Comparison of ENCODE assay signal across 13 cellular contexts in the genomic region with DNA sequence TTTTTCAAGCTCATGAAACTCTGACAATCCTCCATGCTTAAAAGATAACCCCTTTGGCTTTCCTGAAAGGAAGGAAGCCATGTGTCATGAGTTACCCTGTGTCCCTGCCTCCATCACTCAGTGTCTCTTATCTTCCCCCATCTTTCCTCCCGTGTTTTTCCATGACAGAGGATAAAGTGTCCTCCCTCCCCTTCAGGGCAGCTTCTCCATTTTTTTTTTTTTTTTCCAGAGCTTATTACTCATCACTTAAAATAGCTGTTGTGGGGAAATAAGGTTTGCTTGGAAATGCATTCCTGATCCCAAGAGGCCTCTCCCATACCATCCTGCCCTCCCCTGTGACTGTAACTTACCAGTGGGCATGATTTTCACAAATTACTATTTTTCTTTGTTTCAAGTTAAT.
DNase-seq lines count a peak whose midpoint lies in the region; ATAC-seq and TF ChIP-seq lines count a peak whose summit lies in the region.
"Had no signal": no experiment of that assay in that cellular context is flagged by ENCODE, and none has a peak within 500 bp of the region (broad histone marks: within the 10 kb centered on the region; RNA-seq: fewer than 3 reads in every experiment).

No MANE protein-coding gene starts in this region.

- H3K27me3 Mint-ChIP-seq in HFFc6 (ENCODE audit: insufficient read depth) = no peaks in the 10 kb centered on the region
- H3K27me3 Mint-ChIP-seq: activated CD4-positive, alpha-beta T cell treated with anti-CD3 and anti-CD28 coated beads, Interleukin-2, amount 10 ng/mL, durations not matched to agents 7 days and 5 days had no signal

- peaks cover 9 to 14% of the 10 kb centered on the region in 2 experiments; a peak in 3 of 4 replicates for H3K4me1 ChIP-seq in SK-N-SH (ENCODE audit: control insufficient read depth in 1 of 2, insufficient read depth in 2 of 2, low read depth in 1 of 2, low read length in 1 of 2)
- H3K4me1 ChIP-seq in trophoblast cell (ENCODE audit: control insufficient read depth in 1 of 2, insufficient read depth in 2 of 2, low read length in 2 of 2) = peaks cover 8 to 12% of the 10 kb centered on the region in 2 experiments

- H3K4me3 ChIP-seq in SK-N-SH (ENCODE audit: low read depth in 2 of 2, low read length in 1 of 2) (no peak overlapping the region), trophoblast cell (ENCODE audit: low read depth, low read length) (no peak overlapping the region)

- H2BK12ac ChIP-seq in trophoblast cell (ENCODE audit: low read length) = no peak overlapping the region

- H2BK120ac ChIP-seq in trophoblast cell (ENCODE audit: insufficient read depth, low read length, poor library complexity) = no peak overlapping the region

- peaks cover 37% of the 10 kb centered on the region for H3K9me3 Mint-ChIP-seq in HFFc6
- H3K9me3 Mint-ChIP-seq: activated CD4-positive, alpha-beta T cell treated with anti-CD3 and anti-CD28 coated beads, Interleukin-2, amount 10 ng/mL, durations not matched to agents 7 days and 5 days had no signal

- no peak overlapping the region for H3K23ac ChIP-seq in trophoblast cell (ENCODE audit: low read length)

- DNase-seq in EL = peak; percentile 33
- no peak for DNase-seq in SK-N-SH
- peak; percentile 9 for DNase-seq in fibroblast of the conjunctiva (ENCODE audit: low read depth)
- peak in 1 of 2 donors; percentile 10 for DNase-seq in trophoblast cell
- DNase-seq in HFFc6 = no peak
- no peak for DNase-seq in COR-L47 (lab: John Stamatoyannopoulos, UW)
- no peak for DNase-seq in NCI-H748 (lab: John Stamatoyannopoulos, UW; ENCODE audit: unreplicated experiment)
- DNase-seq: activated CD4-positive, alpha-beta T cell treated with anti-CD3 and anti-CD28 coated beads, Interleukin-2, amount 10 ng/mL, durations not matched to agents 7 days and 5 days; activated naive CD4-positive, alpha-beta T cell treated with anti-CD3 and anti-CD28 coated beads for 36 hours; NCI-H345; stimulated activated naive CD8-positive, alpha-beta T cell treated with anti-CD3 and anti-CD28 coated beads, Interleukin-15, Interleukin-2, amounts not matched to agents 100 U/mL and 50 U/mL, for 24 hours had no signal

- peak overlapping the region; percentile 72 to 95 for H3K27ac ChIP-seq in SK-N-SH (ENCODE audit: low read depth in 2 of 2, low read length in 1 of 2)
- H3K27ac ChIP-seq in trophoblast cell (ENCODE audit: low read depth, low read length) = peak overlapping the region; percentile 57

- H3K14ac ChIP-seq in trophoblast cell (ENCODE audit: low read length) = no peak overlapping the region

- H3K9me3 ChIP-seq in SK-N-SH (no peaks in the 10 kb centered on the region), trophoblast cell (ENCODE audit: insufficient read depth, low read depth, low read length) (no peaks in the 10 kb centered on the region)

- H3K27me3 ChIP-seq in SK-N-SH (ENCODE audit: insufficient read depth) (no peaks in the 10 kb centered on the region), trophoblast cell (ENCODE audit: insufficient read depth, low read length) (no peaks in the 10 kb centered on the region)

- H4K91ac ChIP-seq in trophoblast cell (ENCODE audit: low read depth, low read length) = no peak overlapping the region

- H3K4ac ChIP-seq in trophoblast cell (ENCODE audit: low read depth, low read length) = no peak overlapping the region

- POLR2A ChIA-PET in SK-N-SH (lab: Yijun Ruan, JAX) = no interaction called here

- H3K27ac Mint-ChIP-seq in HFFc6 = no peak overlapping the region
- H3K27ac Mint-ChIP-seq: activated CD4-positive, alpha-beta T cell treated with anti-CD3 and anti-CD28 coated beads, Interleukin-2, amount 10 ng/mL, durations not matched to agents 7 days and 5 days; activated naive CD4-positive, alpha-beta T cell treated with anti-CD3 and anti-CD28 coated beads for 36 hours had no signal

- H2AFZ ChIP-seq in SK-N-SH (ENCODE audit: low read depth) (peak overlapping the region; percentile 69), trophoblast cell (ENCODE audit: insufficient read depth, low read length, poor library complexity) (no peak overlapping the region)

- H2BK5ac ChIP-seq in trophoblast cell (ENCODE audit: low read depth, low read length, poor library complexity) = no peak overlapping the region

- H3K9me2 ChIP-seq in SK-N-SH = no peaks in the 10 kb centered on the region

- no peaks in the 10 kb centered on the region for H4K20me1 ChIP-seq in SK-N-SH (ENCODE audit: insufficient read depth)

- ATAC-seq in HG02759 (IDR thresholded peaks at IDR 0.05; ENCODE audit: unreplicated experiment) = no peak
- ATAC-seq: stimulated activated naive CD8-positive, alpha-beta T cell treated with anti-CD3 and anti-CD28 coated beads, Interleukin-15, Interleukin-2, amounts not matched to agents 100 U/mL and 50 U/mL, for 24 hours had no signal

- no peaks in the 10 kb centered on the region for H3K36me3 Mint-ChIP-seq in HFFc6 (ENCODE audit: low read depth)

- H3K79me2 ChIP-seq in SK-N-SH (ENCODE audit: insufficient read depth) (no peaks in the 10 kb centered on the region), trophoblast cell (ENCODE audit: control insufficient read depth, insufficient read depth, low read length, poor library complexity) (no peaks in the 10 kb centered on the region)

- no peak overlapping the region for H2AK5ac ChIP-seq in trophoblast cell (ENCODE audit: low read length)

- H3K79me1 ChIP-seq in trophoblast cell (ENCODE audit: low read length) = peaks cover 3% of the 10 kb centered on the region

- peaks cover 10% of the 10 kb centered on the region for H3F3A ChIP-seq in SK-N-SH (replicated peaks; ENCODE audit: insufficient read depth)

- H3K4me3 Mint-ChIP-seq in HFFc6 = no peak overlapping the region
- H3K4me3 Mint-ChIP-seq: activated CD4-positive, alpha-beta T cell treated with anti-CD3 and anti-CD28 coated beads, Interleukin-2, amount 10 ng/mL, durations not matched to agents 7 days and 5 days; activated naive CD4-positive, alpha-beta T cell treated with anti-CD3 and anti-CD28 coated beads for 36 hours; neural crest cell had no signal

- H3K36me3 ChIP-seq in SK-N-SH (replicated peaks in 1 of 2; ENCODE audit: control insufficient read depth in 1 of 2, insufficient read depth in 2 of 2, low read length in 1 of 2) (no peaks in the 10 kb centered on the region), trophoblast cell (ENCODE audit: control insufficient read depth in 1 of 2, insufficient read depth in 2 of 2, low read length in 2 of 2) (no peaks in the 10 kb centered on the region)

- H3K4me2 ChIP-seq in SK-N-SH (peak overlapping the region; percentile 40; the same call in 1 of the 2 replicates), trophoblast cell (ENCODE audit: low read length) (no peak overlapping the region)

- WGBS in SK-N-SH (ENCODE audit: low lambda C conversion rate) = 9% methylated on average over 1 of the region's 1 CpG
- no CpG with 5 or more reads among the region's 1 CpG for whole genome bisulfite sequencing in trophoblast cell (ENCODE audit: extremely low coverage, insufficient coverage, insufficient read length)

- no peak for TF ChIP-seq CTCF in SK-N-SH (IDR thresholded peaks at IDR 0.05)
- no peak for TF ChIP-seq CTCF in HFFc6 (IDR thresholded peaks at IDR 0.05)

- TF ChIP-seq EP300 in SK-N-SH (IDR thresholded peaks at IDR 0.05; ENCODE audit: borderline replicate concordance in 1 of 2, low read depth in 1 of 2, low read length in 1 of 2) = peak in 1 of 2 experiments; percentile 90; a peak in 2 of 4 replicates

- no peak overlapping the region for H4K8ac ChIP-seq in trophoblast cell (ENCODE audit: low read depth, low read length)

- CTCF ChIA-PET in SK-N-SH (lab: Yijun Ruan, JAX) = interaction anchor here (1.0 to 1.5 kb wide), 2 partner anchors 12 to 615 kb away, joined by 3 to 5 read pairs; no protein-coding TSS in a partner anchor

- no peaks in the 10 kb centered on the region for H3K4me1 Mint-ChIP-seq in HFFc6 (ENCODE audit: low read depth)
- H3K4me1 Mint-ChIP-seq: activated CD4-positive, alpha-beta T cell treated with anti-CD3 and anti-CD28 coated beads, Interleukin-2, amount 10 ng/mL, durations not matched to agents 7 days and 5 days had no signal

- H3K9ac ChIP-seq in SK-N-SH (peak overlapping the region; percentile 47; the same call in 1 of the 2 replicates), trophoblast cell (ENCODE audit: low read length) (no peak overlapping the region)

- no peak overlapping the region for H4K12ac ChIP-seq in trophoblast cell (ENCODE audit: low read depth, low read length)

- H3K18ac ChIP-seq in trophoblast cell (ENCODE audit: low read length) = no peak overlapping the region

- TF ChIP-seq RAD21 in SK-N-SH (IDR thresholded peaks at IDR 0.05; ENCODE audit: low read length) = no peak

TF ChIP-seq in SK-N-SH, 30 proteins besides CTCF, POLR2A, EP300 and RAD21 (continues in another document):
- TF ChIP-seq, protein P1, sequence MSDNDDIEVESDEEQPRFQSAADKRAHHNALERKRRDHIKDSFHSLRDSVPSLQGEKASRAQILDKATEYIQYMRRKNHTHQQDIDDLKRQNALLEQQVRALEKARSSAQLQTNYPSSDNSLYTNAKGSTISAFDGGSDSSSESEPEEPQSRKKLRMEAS (IDR thresholded peaks at IDR 0.05; ENCODE audit: low read depth) = peak; percentile 23; the same call in 1 of the 2 replicates
- TF ChIP-seq POLR2AphosphoS5 (IDR thresholded peaks at IDR 0.05; ENCODE audit: low read depth, low read length) = no peak
- 0 out of 2 replicates have a peak, but pooled peaks have one; percentile 44 for TF ChIP-seq ELF1 (IDR thresholded peaks at IDR 0.05)
- TF ChIP-seq FOSL2 (IDR thresholded peaks at IDR 0.05; ENCODE audit: borderline replicate concordance, low read depth) = peak; percentile 79

Comparison
In these comparisons a context has a peak if more than half of its experiments do, and no peak if none do; other contexts are left out.
1. DNase-seq: peak in EL (single experiment) and fibroblast of the conjunctiva (single experiment); none in SK-N-SH (single experiment), HFFc6 (single experiment), COR-L47 (single experiment) and NCI-H748 (single experiment).